Comparison of ENCODE assay signal across 29 cellular contexts in genomic region chr3:190261740-190262139, GRCh38.
DNase-seq lines count a peak whose midpoint lies in the region; ATAC-seq, FAIRE-seq and TF ChIP-seq lines count a peak whose summit lies in the region.
"Had no signal": no experiment of that assay in that cellular context is flagged by ENCODE, and none has a peak within 500 bp of the region (broad histone marks: within the 10 kb centered on the region; RNA-seq: fewer than 3 reads in every experiment).

No MANE protein-coding gene starts in this region.

- H3K36me3 Mint-ChIP-seq in H9 (ENCODE audit: insufficient read depth in 1 of 3, low read depth in 3 of 3) (no peaks in the 10 kb centered on the region), astrocyte (ENCODE audit: low read depth, unreplicated experiment) (no peaks in the 10 kb centered on the region), osteocyte (ENCODE audit: unreplicated experiment) (no peaks in the 10 kb centered on the region)
- no peaks in the 10 kb centered on the region for H3K36me3 Mint-ChIP-seq in activated CD8-positive, alpha-beta T cell treated with anti-CD3 and anti-CD28 coated beads, Interleukin-2, amount 10 ng/mL, durations not matched to agents 7 days and 5 days (ENCODE audit: low read depth)
- H3K36me3 Mint-ChIP-seq: activated naive CD4-positive, alpha-beta T cell treated with anti-CD3 and anti-CD28 coated beads, Interleukin-2, amount 50 U/mL, for 24 hours had no signal

- H2BK120ac ChIP-seq in H9 (ENCODE audit: low read depth, low read length, poor library complexity, severe bottlenecking) = no peak overlapping the region

- H3K56ac ChIP-seq in H9 (ENCODE audit: insufficient read length, low read depth, low read length) = no peak overlapping the region

- no peak for DNase-seq in H9
- DNase-seq in astrocyte (ENCODE audit: low read depth) = peak; percentile 16
- peak; percentile 50 for DNase-seq in iris pigment epithelial cell (ENCODE audit: low read depth)
- DNase-seq in osteocyte (ENCODE audit: extremely low spot score, unreplicated experiment) = no peak
- no peak for DNase-seq in activated CD8-positive, alpha-beta T cell treated with anti-CD3 and anti-CD28 coated beads, Interleukin-2, amount 10 ng/mL, durations not matched to agents 7 days and 5 days
- no peak for DNase-seq in pancreas
- DNase-seq in ascending aorta (ENCODE audit: low spot score in 2 of 2) = no peak
- DNase-seq: Caco-2; DND-41; GF-D8; Karpas-422; NCI-H1436; NCI-H345; NCI-H69; PC-9; Right ventricle myocardium superior; stimulated activated naive CD8-positive, alpha-beta T cell treated with anti-CD3 and anti-CD28 coated beads, Interleukin-15, Interleukin-2, amounts not matched to agents 100 U/mL and 50 U/mL, for 24 hours had no signal

- POLR2A ChIA-PET in activated CD8-positive, alpha-beta T cell treated with anti-CD3 and anti-CD28 coated beads, Interleukin-2, amount 10 ng/mL, durations not matched to agents 7 days and 5 days (lab: Charles Lee) = no interaction called here

- H3K27me3 Mint-ChIP-seq in H9 (ENCODE audit: low read depth) (no peaks in the 10 kb centered on the region), astrocyte (ENCODE audit: low read depth, unreplicated experiment) (no peaks in the 10 kb centered on the region), osteocyte (ENCODE audit: unreplicated experiment) (no peaks in the 10 kb centered on the region)
- peaks cover 5% of the 10 kb centered on the region for H3K27me3 Mint-ChIP-seq in activated CD8-positive, alpha-beta T cell treated with anti-CD3 and anti-CD28 coated beads, Interleukin-2, amount 10 ng/mL, durations not matched to agents 7 days and 5 days (ENCODE audit: low read depth)
- H3K27me3 Mint-ChIP-seq: activated naive CD4-positive, alpha-beta T cell treated with anti-CD3 and anti-CD28 coated beads, Interleukin-2, amount 50 U/mL, for 24 hours had no signal

- H3K14ac ChIP-seq in H9 (ENCODE audit: insufficient read depth, low read length) = no peak overlapping the region

- no peak overlapping the region for H3T11ph ChIP-seq in H9 (ENCODE audit: low read length)

- H3K4me1 Mint-ChIP-seq in H9 = peaks cover 10 to 15% of the 10 kb centered on the region in 2 experiments
- H3K4me1 Mint-ChIP-seq in astrocyte (ENCODE audit: low read depth, unreplicated experiment) = peaks cover 40% of the 10 kb centered on the region
- H3K4me1 Mint-ChIP-seq in osteocyte (ENCODE audit: unreplicated experiment) = peaks cover 74% of the 10 kb centered on the region
- H3K4me1 Mint-ChIP-seq in activated CD8-positive, alpha-beta T cell treated with anti-CD3 and anti-CD28 coated beads, Interleukin-2, amount 10 ng/mL, durations not matched to agents 7 days and 5 days (ENCODE audit: low read depth) = no peaks in the 10 kb centered on the region
- H3K4me1 Mint-ChIP-seq: activated naive CD4-positive, alpha-beta T cell treated with anti-CD3 and anti-CD28 coated beads, Interleukin-2, amount 50 U/mL, for 24 hours had no signal

- H3K27me3 ChIP-seq in H9 (ENCODE audit: insufficient read depth, low read length) = no peaks in the 10 kb centered on the region
- no peaks in the 10 kb centered on the region for H3K27me3 ChIP-seq in astrocyte (ENCODE audit: insufficient read depth, low read length)
- H3K27me3 ChIP-seq in pancreas = no peaks in the 10 kb centered on the region
- no peaks in the 10 kb centered on the region for H3K27me3 ChIP-seq in ascending aorta
- H3K27me3 ChIP-seq: neutrophil, vagina had no signal

- H2BK5ac ChIP-seq in H9 (ENCODE audit: insufficient read length, low read length) = no peak overlapping the region

- FAIRE-seq in astrocyte (lab: Jason Lieb, UNC) (no peak), pancreas (lab: Jason Lieb, UNC) (no peak)
- FAIRE-seq: frontal cortex, HepG2 had no signal

- no peaks in the 10 kb centered on the region for H3K36me3 ChIP-seq in astrocyte (ENCODE audit: insufficient read depth, low read length)
- H3K36me3 ChIP-seq in pancreas = no peaks in the 10 kb centered on the region
- no peaks in the 10 kb centered on the region for H3K36me3 ChIP-seq in ascending aorta
- H3K36me3 ChIP-seq: neutrophil, thoracic aorta, vagina had no signal

- H3K9ac ChIP-seq in H9 (ENCODE audit: extremely low read depth, insufficient read length, low read length) (no peak overlapping the region), astrocyte (ENCODE audit: low read length) (no peak overlapping the region)

- no peaks in the 10 kb centered on the region for H3K9me3 ChIP-seq in H9 (ENCODE audit: control insufficient read depth, low read depth, low read length)
- no peaks in the 10 kb centered on the region for H3K9me3 ChIP-seq in astrocyte (ENCODE audit: insufficient read depth, low read depth, low read length)
- H3K9me3 ChIP-seq in pancreas = no peaks in the 10 kb centered on the region
- no peaks in the 10 kb centered on the region for H3K9me3 ChIP-seq in ascending aorta
- H3K9me3 ChIP-seq: Caco-2, neutrophil, thoracic aorta, vagina had no signal

- no peak overlapping the region for H2AFZ ChIP-seq in H9 (ENCODE audit: low read length)
- H2AFZ ChIP-seq in astrocyte (ENCODE audit: low read depth, low read length) = no peak overlapping the region
- H2AFZ ChIP-seq: PC-9 had no signal

- ATAC-seq in activated CD8-positive, alpha-beta T cell treated with anti-CD3 and anti-CD28 coated beads, Interleukin-2, amount 10 ng/mL, durations not matched to agents 7 days and 5 days = no peak
- ATAC-seq in HG02970 (IDR thresholded peaks at IDR 0.05; ENCODE audit: low FRiP score, unreplicated experiment) (no peak), pancreas (no peak)
- ATAC-seq: HCT116; HepG2; stimulated activated naive CD8-positive, alpha-beta T cell treated with anti-CD3 and anti-CD28 coated beads, Interleukin-15, Interleukin-2, amounts not matched to agents 100 U/mL and 50 U/mL, for 24 hours had no signal

- H3K9me3 Mint-ChIP-seq in H9 (peaks cover 0 to 2% of the 10 kb centered on the region in 2 experiments; a peak in 1 of 5 replicates), astrocyte (ENCODE audit: unreplicated experiment) (peaks cover 3% of the 10 kb centered on the region), osteocyte (ENCODE audit: unreplicated experiment) (no peaks in the 10 kb centered on the region)
- H3K9me3 Mint-ChIP-seq in activated CD8-positive, alpha-beta T cell treated with anti-CD3 and anti-CD28 coated beads, Interleukin-2, amount 10 ng/mL, durations not matched to agents 7 days and 5 days (ENCODE audit: insufficient read depth) = no peaks in the 10 kb centered on the region
- H3K9me3 Mint-ChIP-seq: activated naive CD4-positive, alpha-beta T cell treated with anti-CD3 and anti-CD28 coated beads, Interleukin-2, amount 50 U/mL, for 24 hours; activated T-helper 2 cell treated with anti-CD3 and anti-CD28 coated beads, Interferon-gamma antibody, Interleukin-2, Interleukin-4, amounts not matched to agents 10 μg/mL and 5 μg/mL and 100 μg/mL, durations not matched to agents 14 hours and 24 hours and 36 hours; dendritic cell treated with granulocyte-macrophage colony-stimulating factor and Interleukin-4, amounts not matched to agents 40 ng/mL and 50 ng/mL, for 4 days had no signal

- no peak overlapping the region for H2BK15ac ChIP-seq in H9 (ENCODE audit: low read depth, low read length)

- no peak overlapping the region for H4K91ac ChIP-seq in H9 (ENCODE audit: insufficient read length, low read depth, low read length)

- H3K4me3 Mint-ChIP-seq in H9 (no peak overlapping the region), astrocyte (ENCODE audit: unreplicated experiment) (no peak overlapping the region), osteocyte (ENCODE audit: unreplicated experiment) (peak overlapping the region; percentile 44)
- no peak overlapping the region for H3K4me3 Mint-ChIP-seq in activated CD8-positive, alpha-beta T cell treated with anti-CD3 and anti-CD28 coated beads, Interleukin-2, amount 10 ng/mL, durations not matched to agents 7 days and 5 days
- H3K4me3 Mint-ChIP-seq: activated naive CD4-positive, alpha-beta T cell treated with anti-CD3 and anti-CD28 coated beads, Interleukin-2, amount 50 U/mL, for 24 hours; dendritic cell treated with granulocyte-macrophage colony-stimulating factor and Interleukin-4, amounts not matched to agents 40 ng/mL and 50 ng/mL, for 4 days had no signal

- H4K8ac ChIP-seq in H9 (replicated peaks; ENCODE audit: insufficient read length, low read depth, low read length) = no peak overlapping the region

- no peak for TF ChIP-seq CTCF in H9 (conservative IDR thresholded peaks at IDR 0.05)
- TF ChIP-seq CTCF in astrocyte (IDR thresholded peaks at IDR 0.05; ENCODE audit: insufficient read depth, low read depth, low read length) = no peak
- TF ChIP-seq CTCF in osteocyte (IDR thresholded peaks at IDR 0.05) = no peak
- TF ChIP-seq CTCF in pancreas (IDR thresholded peaks at IDR 0.05) = no peak
- no peak for TF ChIP-seq CTCF in ascending aorta (IDR thresholded peaks at IDR 0.05)

- H3K4me3 ChIP-seq in astrocyte (ENCODE audit: insufficient read depth, low read depth, low read length) = no peak overlapping the region
- H3K4me3 ChIP-seq in pancreas = no peak overlapping the region
- no peak overlapping the region for H3K4me3 ChIP-seq in ascending aorta
- H3K4me3 ChIP-seq: PC-9, skin epidermis, thoracic aorta, vagina had no signal

- H2BK12ac ChIP-seq in H9 (ENCODE audit: insufficient read length, low read depth, low read length) = no peak overlapping the region

- CTCF ChIA-PET in activated CD8-positive, alpha-beta T cell treated with anti-CD3 and anti-CD28 coated beads, Interleukin-2, amount 10 ng/mL, durations not matched to agents 7 days and 5 days (lab: Charles Lee) = no interaction called here

- H4K20me1 ChIP-seq in H9 (ENCODE audit: control insufficient read depth, insufficient read depth, insufficient read length) (no peaks in the 10 kb centered on the region), astrocyte (ENCODE audit: insufficient read depth, low read length) (no peaks in the 10 kb centered on the region)

- H3K23ac ChIP-seq in H9 (ENCODE audit: insufficient read length, low read depth, low read length) = no peak overlapping the region

- H2BK20ac ChIP-seq in H9 (ENCODE audit: low read depth, low read length, poor library complexity, severe bottlenecking) = no peak overlapping the region

- no peak overlapping the region for H3K27ac ChIP-seq in H9 (ENCODE audit: insufficient read length, low read depth, low read length)
- H3K27ac ChIP-seq in astrocyte (ENCODE audit: low read depth, low read length) = no peak overlapping the region
- no peak overlapping the region for H3K27ac ChIP-seq in pancreas
- H3K27ac ChIP-seq in ascending aorta = no peak overlapping the region
- H3K27ac ChIP-seq: C4-2B, neutrophil, PC-9, thoracic aorta, vagina had no signal

- no peak overlapping the region for H3K4ac ChIP-seq in H9 (ENCODE audit: low read depth, low read length)

- no peaks in the 10 kb centered on the region; the same call in 1 of the 2 replicates for H3K4me1 ChIP-seq in H9 (ENCODE audit: insufficient read depth, low read length)
- H3K4me1 ChIP-seq in astrocyte (ENCODE audit: insufficient read depth, low read length) = peaks cover 3% of the 10 kb centered on the region
- no peaks in the 10 kb centered on the region for H3K4me1 ChIP-seq in pancreas
- no peaks in the 10 kb centered on the region for H3K4me1 ChIP-seq in ascending aorta
- H3K4me1 ChIP-seq: Caco-2, vagina had no signal

- H3K79me1 ChIP-seq in H9 (ENCODE audit: insufficient read depth, low read depth, low read length, poor library complexity, severe bottlenecking) = no peaks in the 10 kb centered on the region

- no peaks in the 10 kb centered on the region for H3K79me2 ChIP-seq in H9 (ENCODE audit: insufficient read depth, low read length)
- H3K79me2 ChIP-seq in astrocyte (ENCODE audit: insufficient read depth, low read length) = no peaks in the 10 kb centered on the region

- no peak overlapping the region for H3K4me2 ChIP-seq in H9 (ENCODE audit: insufficient read depth, insufficient read length, low read length)
- H3K4me2 ChIP-seq in astrocyte (ENCODE audit: low read length) = no peak overlapping the region
- H3K4me2 ChIP-seq: PC-9 had no signal

- no peaks in the 10 kb centered on the region for H3K23me2 ChIP-seq in H9 (ENCODE audit: insufficient read length, low read depth, low read length, poor library complexity, severe bottlenecking)

- intact Hi-C loops in pancreas (cut with DNase I) (no loop called here), ascending aorta (cut with DNase I) (no loop called here)

- no peak overlapping the region for H4K5ac ChIP-seq in H9 (ENCODE audit: insufficient read length, low read depth, low read length)

- no peak overlapping the region for H2AK5ac ChIP-seq in H9 (ENCODE audit: insufficient read length, low read length)

- peak overlapping the region; percentile 2 for H3K18ac ChIP-seq in H9 (ENCODE audit: insufficient read length, low read depth, low read length)

- H3K27ac Mint-ChIP-seq in H9 = peak overlapping the region; percentile 22 to 25 (median 23); a peak in 3 of 7 replicates
- H3K27ac Mint-ChIP-seq in astrocyte (ENCODE audit: unreplicated experiment) = no peak overlapping the region
- H3K27ac Mint-ChIP-seq in osteocyte (ENCODE audit: unreplicated experiment) = peak overlapping the region; percentile 98
- no peak overlapping the region for H3K27ac Mint-ChIP-seq in activated CD8-positive, alpha-beta T cell treated with anti-CD3 and anti-CD28 coated beads, Interleukin-2, amount 10 ng/mL, durations not matched to agents 7 days and 5 days
- H3K27ac Mint-ChIP-seq: activated naive CD4-positive, alpha-beta T cell treated with anti-CD3 and anti-CD28 coated beads, Interleukin-2, amount 50 U/mL, for 24 hours; activated T-helper 2 cell treated with anti-CD3 and anti-CD28 coated beads, Interferon-gamma antibody, Interleukin-2, Interleukin-4, amounts not matched to agents 10 μg/mL and 5 μg/mL and 100 μg/mL, durations not matched to agents 14 hours and 24 hours and 36 hours; dendritic cell treated with granulocyte-macrophage colony-stimulating factor and Interleukin-4, amounts not matched to agents 40 ng/mL and 50 ng/mL, for 4 days had no signal

Comparison
In these comparisons a context has a peak if more than half of its experiments do, and no peak if none do; other contexts are left out.
1. DNase-seq: peak in astrocyte (single experiment) and iris pigment epithelial cell (single experiment); none in H9 (single experiment), osteocyte (single experiment), activated CD8-positive, alpha-beta T cell treated with anti-CD3 and anti-CD28 coated beads, Interleukin-2, amount 10 ng/mL, durations not matched to agents 7 days and 5 days (single experiment), pancreas (0 of 6) and ascending aorta (0 of 2).
2. H3K27ac Mint-ChIP-seq: peak in H9 (3 of 3) and osteocyte (single experiment); none in astrocyte (single experiment) and activated CD8-positive, alpha-beta T cell treated with anti-CD3 and anti-CD28 coated beads, Interleukin-2, amount 10 ng/mL, durations not matched to agents 7 days and 5 days (single experiment).